8 cellular contexts compared by ENCODE assay signal in genomic region chr5:119063579-119064379, GRCh38. TPM values are rescaled to one million over a fixed set of nuclear protein-coding genes. Genes with fewer than 3 reads are reported as not detected.
DNase-seq lines count a peak whose midpoint lies in the region; ATAC-seq, FAIRE-seq and TF ChIP-seq lines count a peak whose summit lies in the region.

No MANE protein-coding gene starts in this region.

- H3K4me1 ChIP-seq in small intestine (ENCODE audit: control insufficient read depth in 2 of 2, insufficient read depth in 1 of 2, low read depth in 1 of 2, low read length in 1 of 2), result no peaks in the 10 kb centered on the region

- H3K27ac ChIP-seq in small intestine (ENCODE audit: low read depth in 1 of 2, low read length in 1 of 2), result no peak overlapping the region

- ATAC-seq in HG03139 (IDR thresholded peaks at IDR 0.05; ENCODE audit: unreplicated experiment) (peak; percentile 70), activated B cell treated with CpG ODN at 0.5 μM for 24 hours (ENCODE audit: low read depth) (peak; percentile 68)

- H3K4me1 Mint-ChIP-seq in activated B cell treated with CpG ODN at 0.5 μM for 24 hours, result peaks cover 24% of the 10 kb centered on the region

- peak; percentile 9 for DNase-seq in stimulated activated CD4-positive, alpha-beta T cell treated with anti-CD3 and anti-CD28 coated beads, Interleukin-1b, Interleukin-23, amount 100 ng/mL, for 48 hours
- no peak for DNase-seq in stimulated activated CD4-positive, alpha-beta T cell treated with anti-CD3 and anti-CD28 coated beads, Interleukin-2, amount 100 ng/mL, for 24 hours
- DNase-seq in activated B cell treated with CpG ODN at 0.5 μM for 24 hours, result no peak
- DNase-seq in small intestine, result peak; percentile 84
- no peak for DNase-seq in AG20443 (ENCODE audit: low spot score)
- DNase-seq in NCI-H2107 (lab: John Stamatoyannopoulos, UW), result no peak
- DNase-seq in HK-2 (ENCODE audit: unreplicated experiment), result no peak

- no peak overlapping the region for H3K4me3 Mint-ChIP-seq in activated B cell treated with CpG ODN at 0.5 μM for 24 hours

- intact Hi-C loops in activated B cell treated with CpG ODN at 0.5 μM for 24 hours (cut with micrococcal nuclease), result no loop called here

- no peak for FAIRE-seq in small intestine (lab: Jason Lieb, UNC)

- no peaks in the 10 kb centered on the region for H3K27me3 ChIP-seq in small intestine (ENCODE audit: control insufficient read depth in 2 of 2, insufficient read depth in 2 of 2, low read length in 2 of 2)

- CTCF ChIA-PET in activated B cell treated with CpG ODN at 0.5 μM for 24 hours (lab: Charles Lee), result interaction anchor here (1.4 kb wide), 1 partner anchor 76 kb away, joined by 3 read pairs; the partner anchor contains the start of gene DTWD2

- TF ChIP-seq CTCF in activated B cell treated with CpG ODN at 0.5 μM for 24 hours (IDR thresholded peaks at IDR 0.05), result no peak

- H3K27me3 Mint-ChIP-seq in activated B cell treated with CpG ODN at 0.5 μM for 24 hours, result no peaks in the 10 kb centered on the region

- no peak overlapping the region for H3K4me3 ChIP-seq in small intestine (ENCODE audit: low read depth in 1 of 2, low read length in 2 of 2)

- H3K36me3 Mint-ChIP-seq in activated B cell treated with CpG ODN at 0.5 μM for 24 hours (ENCODE audit: low read depth), result no peaks in the 10 kb centered on the region

- no peaks in the 10 kb centered on the region for H3K9me3 ChIP-seq in small intestine (ENCODE audit: control insufficient read depth, low read depth)

- no peaks in the 10 kb centered on the region for H3K36me3 ChIP-seq in small intestine (ENCODE audit: control insufficient read depth in 2 of 2, insufficient read depth in 2 of 2, low read length in 2 of 2)

- H3K9me3 Mint-ChIP-seq in activated B cell treated with CpG ODN at 0.5 μM for 24 hours, result no peaks in the 10 kb centered on the region

- no peak overlapping the region for H3K27ac Mint-ChIP-seq in activated B cell treated with CpG ODN at 0.5 μM for 24 hours

- POLR2A ChIA-PET in activated B cell treated with CpG ODN at 0.5 μM for 24 hours (lab: Charles Lee), result no interaction called here

- 16 to 35% (median 19%) methylated on average over 5 of the region's 5 CpGs for WGBS in small intestine, 3 donors

RNA-seq across cellular contexts. Expression of gene DMXL1, which starts 7.1 kb away (rescaled TPM):
- 66.8 and 76.9 TPM in 2 replicates for total RNA-seq in activated B cell treated with CpG ODN at 0.5 μM for 24 hours
- polyA plus RNA-seq in small intestine, result 10 to 100 TPM in 2 of 3 donors, 1 to 10 TPM in 1; 8.1 to 33.1 (median 14.6) TPM

Comparison
In these comparisons a context has a peak if more than half of its experiments do, and no peak if none do; other contexts are left out.
1. DNase-seq: peak in stimulated activated CD4-positive, alpha-beta T cell treated with anti-CD3 and anti-CD28 coated beads, Interleukin-1b, Interleukin-23, amount 100 ng/mL, for 48 hours (single experiment) and small intestine (single experiment); none in stimulated activated CD4-positive, alpha-beta T cell treated with anti-CD3 and anti-CD28 coated beads, Interleukin-2, amount 100 ng/mL, for 24 hours (0 of 2), activated B cell treated with CpG ODN at 0.5 μM for 24 hours (single experiment), AG20443 (single experiment), NCI-H2107 (single experiment) and HK-2 (single experiment).